In genomic region chr19:42266928-42267603, GRCh38 we compare ENCODE assay signal across 1 cellular context.
A peak's percentile ranks its signal among the peaks of the same experiment; 100 is the strongest.
TF ChIP-seq lines count a peak whose summit lies in the region.
"Not testable (repeated sequence)": the region's sequence is repeated elsewhere in the genome, so short reads cannot be mapped to it uniquely, and the experiment has no call there.

No MANE protein-coding gene starts in this region.

TF ChIP-seq in K562, 482 proteins besides CTCF, POLR2A, EP300 and RAD21:
- TF ChIP-seq CEBPB (tag; IDR thresholded peaks at IDR 0.05) (peak; percentile 79), CEBPG (tag; conservative IDR thresholded peaks at IDR 0.05 in 1 of 2, IDR thresholded peaks at IDR 0.05 in 1 of 2) (peak; percentile 8 to 41; a peak in 3 of 4 replicates)
- TF ChIP-seq CEBPG (CRISPR knock-in tag; IDR thresholded peaks at IDR 0.05): not testable (repeated sequence)
